ENCODE assay signal across 20 cellular contexts in the genomic region with DNA sequence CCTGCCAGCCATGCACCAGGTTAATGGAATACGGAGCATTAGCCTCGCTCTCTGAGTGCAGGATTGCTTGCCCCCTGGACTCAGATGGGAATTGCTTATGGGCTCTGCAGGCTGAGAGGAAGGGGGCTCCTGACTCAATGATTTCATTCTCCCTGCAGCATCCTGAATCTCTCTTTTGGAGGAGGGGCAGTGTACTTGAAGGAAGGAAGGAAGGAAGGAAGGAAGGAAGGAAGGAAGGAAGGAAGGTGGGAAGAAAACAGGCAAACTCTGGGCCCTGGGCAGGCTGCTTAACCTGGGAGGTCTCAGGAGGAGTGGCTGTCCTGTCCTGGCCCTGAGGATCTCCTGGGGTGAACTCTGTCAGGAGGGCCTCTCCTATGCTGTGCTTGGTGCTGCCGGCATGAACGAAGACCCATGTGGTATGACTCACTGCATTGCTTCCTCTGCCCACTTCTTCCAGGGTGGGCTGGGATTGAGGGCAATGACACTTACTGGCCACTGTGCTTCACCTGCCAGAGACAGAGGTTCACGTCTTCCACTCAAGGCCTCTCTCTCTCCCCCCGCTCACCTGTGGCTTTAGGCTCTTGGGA.
DNase-seq lines count a peak whose midpoint lies in the region; ATAC-seq, FAIRE-seq and TF ChIP-seq lines count a peak whose summit lies in the region.
"Had no signal": no experiment of that assay in that cellular context is flagged by ENCODE, and none has a peak within 500 bp of the region (broad histone marks: within the 10 kb centered on the region; RNA-seq: fewer than 3 reads in every experiment).

No MANE protein-coding gene starts in this region.

- DNase-seq in endodermal cell (peak; percentile 49), omental fat pad (ENCODE audit: low spot score) (no peak), NCI-H187 (lab: John Stamatoyannopoulos, UW) (no peak), HCEC 1CT (no peak), urothelium cell line (ENCODE audit: low spot score) (no peak), NCI-H1417 (lab: John Stamatoyannopoulos, UW) (no peak)
- DNase-seq: CD8-positive, alpha-beta T cell; COR-L47; DMS153; DMS79 treated with DMSO at 0.1 percent for 48 hours; EL; H7 had no signal

- H3K4me1 ChIP-seq in HEK293 (ENCODE audit: control insufficient read depth, insufficient read depth, low read length) (no peaks in the 10 kb centered on the region), endodermal cell (ENCODE audit: control insufficient read depth, insufficient read depth, low read length) (peaks cover 27% of the 10 kb centered on the region)

- H3K9me3 ChIP-seq in HEK293 (ENCODE audit: control insufficient read depth, insufficient read depth, low read depth, low read length): no peaks in the 10 kb centered on the region
- H3K9me3 ChIP-seq in endodermal cell (ENCODE audit: control insufficient read depth, low read length): peaks cover 12% of the 10 kb centered on the region

- no peak for FAIRE-seq in urothelium cell line (lab: Jason Lieb, UNC)
- FAIRE-seq: D721Med, G401.6, GM12891 had no signal

- H3K36me3 ChIP-seq in HEK293 (ENCODE audit: control insufficient read depth in 2 of 2, insufficient read depth in 1 of 2, low read length in 2 of 2) (no peaks in the 10 kb centered on the region), endodermal cell (ENCODE audit: control insufficient read depth, insufficient read depth, low read length) (no peaks in the 10 kb centered on the region)

- peaks cover 14% of the 10 kb centered on the region for H3K9me3 Mint-ChIP-seq in endodermal cell

- 85 to 90% methylated on average over 2 to 6 of the region's 6 CpGs for WGBS in endodermal cell (ENCODE audit: insufficient coverage in 1 of 2, insufficient read length in 1 of 2), 2 experiments

- peak; percentile 28 for ATAC-seq in omental fat pad (ENCODE audit: low FRiP score)
- ATAC-seq: CD8-positive, alpha-beta T cell; GM23338 had no signal

- no peak overlapping the region for H3K27ac ChIP-seq in HEK293 (ENCODE audit: extremely low read depth, low read depth, low read length)
- H3K27ac ChIP-seq in endodermal cell (ENCODE audit: low read depth, low read length): no peak overlapping the region

- TF ChIP-seq CTCF in HEK293 (tag by site-specific recombination; IDR thresholded peaks at IDR 0.05) (no peak), endodermal cell (conservative IDR thresholded peaks at IDR 0.05) (no peak), omental fat pad (IDR thresholded peaks at IDR 0.05) (no peak)

- H3K27me3 Mint-ChIP-seq in endodermal cell (ENCODE audit: insufficient read depth): no peaks in the 10 kb centered on the region

- H3K4me3 ChIP-seq in HEK293 (ENCODE audit: low read depth, low read length) (no peak overlapping the region), endodermal cell (ENCODE audit: low read length) (no peak overlapping the region)
- H3K4me3 ChIP-seq: GM23338 had no signal

- peaks cover 21% of the 10 kb centered on the region for H3K36me3 Mint-ChIP-seq in endodermal cell (ENCODE audit: low read depth)
- H3K36me3 Mint-ChIP-seq: CD14-positive monocyte; CD8-positive, alpha-beta T cell; IgD-negative memory B cell had no signal

- POLR2A ChIA-PET in HEK293 (lab: Yijun Ruan, JAX): no interaction called here

- H3K27me3 ChIP-seq in endodermal cell (ENCODE audit: control insufficient read depth, insufficient read depth, low read length, poor library complexity, severe bottlenecking): no peaks in the 10 kb centered on the region

- H3K4me1 Mint-ChIP-seq in endodermal cell: peaks cover 57% of the 10 kb centered on the region
- H3K4me1 Mint-ChIP-seq: B cell, CD14-positive monocyte had no signal

- CTCF ChIA-PET in HEK293 (lab: Yijun Ruan, JAX): interaction anchor here (0.6 kb wide), 1 partner anchor 224 kb away, joined by 3 read pairs; no protein-coding TSS in a partner anchor

- no peak overlapping the region for H3K4me3 Mint-ChIP-seq in endodermal cell
- H3K4me3 Mint-ChIP-seq: B cell; CD14-positive monocyte; CD8-positive, alpha-beta T cell; GM23338 had no signal

- H3K9ac ChIP-seq in endodermal cell (ENCODE audit: extremely low read depth, low read length, poor library complexity, severe bottlenecking): no peak overlapping the region

- H3K27ac Mint-ChIP-seq in endodermal cell: peak overlapping the region; percentile 49
- H3K27ac Mint-ChIP-seq: B cell; CD14-positive monocyte; CD8-positive, alpha-beta T cell; GM23338; IgD-negative memory B cell had no signal

TF ChIP-seq in HEK293, 187 proteins besides CTCF, POLR2A, EP300 and RAD21 (continues in another document):
- TF ChIP-seq, protein P1, sequence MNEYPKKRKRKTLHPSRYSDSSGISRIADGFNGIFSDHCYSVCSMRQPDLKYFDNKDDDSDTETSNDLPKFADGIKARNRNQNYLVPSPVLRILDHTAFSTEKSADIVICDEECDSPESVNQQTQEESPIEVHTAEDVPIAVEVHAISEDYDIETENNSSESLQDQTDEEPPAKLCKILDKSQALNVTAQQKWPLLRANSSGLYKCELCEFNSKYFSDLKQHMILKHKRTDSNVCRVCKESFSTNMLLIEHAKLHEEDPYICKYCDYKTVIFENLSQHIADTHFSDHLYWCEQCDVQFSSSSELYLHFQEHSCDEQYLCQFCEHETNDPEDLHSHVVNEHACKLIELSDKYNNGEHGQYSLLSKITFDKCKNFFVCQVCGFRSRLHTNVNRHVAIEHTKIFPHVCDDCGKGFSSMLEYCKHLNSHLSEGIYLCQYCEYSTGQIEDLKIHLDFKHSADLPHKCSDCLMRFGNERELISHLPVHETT (tag by site-specific recombination; IDR thresholded peaks at IDR 0.05): no peak
- TF ChIP-seq ZNF621 (tag by site-specific recombination; IDR thresholded peaks at IDR 0.05): no peak
- TF ChIP-seq, protein P2, sequence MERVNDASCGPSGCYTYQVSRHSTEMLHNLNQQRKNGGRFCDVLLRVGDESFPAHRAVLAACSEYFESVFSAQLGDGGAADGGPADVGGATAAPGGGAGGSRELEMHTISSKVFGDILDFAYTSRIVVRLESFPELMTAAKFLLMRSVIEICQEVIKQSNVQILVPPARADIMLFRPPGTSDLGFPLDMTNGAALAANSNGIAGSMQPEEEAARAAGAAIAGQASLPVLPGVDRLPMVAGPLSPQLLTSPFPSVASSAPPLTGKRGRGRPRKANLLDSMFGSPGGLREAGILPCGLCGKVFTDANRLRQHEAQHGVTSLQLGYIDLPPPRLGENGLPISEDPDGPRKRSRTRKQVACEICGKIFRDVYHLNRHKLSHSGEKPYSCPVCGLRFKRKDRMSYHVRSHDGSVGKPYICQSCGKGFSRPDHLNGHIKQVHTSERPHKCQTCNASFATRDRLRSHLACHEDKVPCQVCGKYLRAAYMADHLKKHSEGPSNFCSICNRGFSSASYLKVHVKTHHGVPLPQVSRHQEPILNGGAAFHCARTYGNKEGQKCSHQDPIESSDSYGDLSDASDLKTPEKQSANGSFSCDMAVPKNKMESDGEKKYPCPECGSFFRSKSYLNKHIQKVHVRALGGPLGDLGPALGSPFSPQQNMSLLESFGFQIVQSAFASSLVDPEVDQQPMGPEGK (tag by site-specific recombination; IDR thresholded peaks at IDR 0.05): no peak
- TF ChIP-seq, protein P3, sequence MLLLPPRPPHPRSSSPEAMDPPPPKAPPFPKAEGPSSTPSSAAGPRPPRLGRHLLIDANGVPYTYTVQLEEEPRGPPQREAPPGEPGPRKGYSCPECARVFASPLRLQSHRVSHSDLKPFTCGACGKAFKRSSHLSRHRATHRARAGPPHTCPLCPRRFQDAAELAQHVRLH (tag by site-specific recombination; IDR thresholded peaks at IDR 0.05): no peak
- TF ChIP-seq, protein P4, sequence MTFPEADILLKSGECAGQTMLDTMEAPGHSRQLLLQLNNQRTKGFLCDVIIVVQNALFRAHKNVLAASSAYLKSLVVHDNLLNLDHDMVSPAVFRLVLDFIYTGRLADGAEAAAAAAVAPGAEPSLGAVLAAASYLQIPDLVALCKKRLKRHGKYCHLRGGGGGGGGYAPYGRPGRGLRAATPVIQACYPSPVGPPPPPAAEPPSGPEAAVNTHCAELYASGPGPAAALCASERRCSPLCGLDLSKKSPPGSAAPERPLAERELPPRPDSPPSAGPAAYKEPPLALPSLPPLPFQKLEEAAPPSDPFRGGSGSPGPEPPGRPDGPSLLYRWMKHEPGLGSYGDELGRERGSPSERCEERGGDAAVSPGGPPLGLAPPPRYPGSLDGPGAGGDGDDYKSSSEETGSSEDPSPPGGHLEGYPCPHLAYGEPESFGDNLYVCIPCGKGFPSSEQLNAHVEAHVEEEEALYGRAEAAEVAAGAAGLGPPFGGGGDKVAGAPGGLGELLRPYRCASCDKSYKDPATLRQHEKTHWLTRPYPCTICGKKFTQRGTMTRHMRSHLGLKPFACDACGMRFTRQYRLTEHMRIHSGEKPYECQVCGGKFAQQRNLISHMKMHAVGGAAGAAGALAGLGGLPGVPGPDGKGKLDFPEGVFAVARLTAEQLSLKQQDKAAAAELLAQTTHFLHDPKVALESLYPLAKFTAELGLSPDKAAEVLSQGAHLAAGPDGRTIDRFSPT (tag by site-specific recombination; IDR thresholded peaks at IDR 0.05): no peak
- no peak for TF ChIP-seq ZFHX2 (tag by site-specific recombination; conservative IDR thresholded peaks at IDR 0.05)
- TF ChIP-seq YY2 (tag by site-specific recombination; IDR thresholded peaks at IDR 0.05): no peak
- no peak for TF ChIP-seq ZNF248 (tag by site-specific recombination; IDR thresholded peaks at IDR 0.05)
- TF ChIP-seq ZNF366 (tag by site-specific recombination; conservative IDR thresholded peaks at IDR 0.05): 0 out of 2 replicates have a peak, but pooled peaks have one; percentile 47
- no peak for TF ChIP-seq HOXA7 (CRISPR knock-in tag; IDR thresholded peaks at IDR 0.05; ENCODE audit: borderline replicate concordance)
- TF ChIP-seq ZNF211 (tag by site-specific recombination; IDR thresholded peaks at IDR 0.05; ENCODE audit: low read depth): no peak
- TF ChIP-seq ZNF785 (tag by site-specific recombination; IDR thresholded peaks at IDR 0.05): no peak
- TF ChIP-seq GLIS1 (tag by site-specific recombination; IDR thresholded peaks at IDR 0.05): peak; percentile 48
- peak; percentile 72 for TF ChIP-seq ZIC2 (tag by site-specific recombination; IDR thresholded peaks at IDR 0.05)
- TF ChIP-seq ZNF416 (tag by site-specific recombination; IDR thresholded peaks at IDR 0.05): no peak
